Comparison of ENCODE assay signal across 8 cellular contexts in genomic region chr5:91384671-91385430, GRCh38.
A peak's percentile ranks its signal among the peaks of the same experiment; 100 is the strongest.
DNase-seq lines count a peak whose midpoint lies in the region; ATAC-seq and TF ChIP-seq lines count a peak whose summit lies in the region.

No MANE protein-coding gene starts in this region.

- ATAC-seq in GM21381 (IDR thresholded peaks at IDR 0.05; ENCODE audit: unreplicated experiment): peak; percentile 8

- peak; percentile 94 for DNase-seq in DMS53 treated with DMSO at 0.1 percent for 48 hours (lab: John Stamatoyannopoulos, UW; ENCODE audit: unreplicated experiment)
- peak; percentile 93 for DNase-seq in astrocyte of the spinal cord (ENCODE audit: low read depth, low spot score)
- peak; percentile 60 for DNase-seq in skeletal muscle cell (ENCODE audit: low read depth)
- DNase-seq in activated CD4-positive, CD25-positive, alpha-beta regulatory T cell treated with anti-CD3 and anti-CD28 coated beads, Interleukin-2, amount 50 U/mL, for 72 hours: no peak

- H2AFZ ChIP-seq in OCI-LY3 (ENCODE audit: low read depth, low read length): no peak overlapping the region

- peak overlapping the region; percentile 75 for H3K4me2 ChIP-seq in OCI-LY3 (ENCODE audit: low read length)

- H3K9ac ChIP-seq in OCI-LY3 (ENCODE audit: low read length) (peak overlapping the region; percentile 82), iPS-18a (ENCODE audit: low read length) (peak overlapping the region; percentile 100)

- TF ChIP-seq CTCF in OCI-LY3 (IDR thresholded peaks at IDR 0.05; ENCODE audit: low read depth, low read length) (peak; percentile 94), astrocyte of the spinal cord (IDR thresholded peaks at IDR 0.05; ENCODE audit: low read depth, low read length) (peak; percentile 86)

- H3K4me3 ChIP-seq in OCI-LY3 (ENCODE audit: low read length) (peak overlapping the region; percentile 96), astrocyte of the spinal cord (ENCODE audit: low read depth, low read length) (peak overlapping the region; percentile 81), iPS-18a (ENCODE audit: low read length) (peak overlapping the region; percentile 95), skeletal muscle cell (ENCODE audit: low read depth, low read length) (peak overlapping the region; percentile 90)

- H3K27me3 ChIP-seq in OCI-LY3 (ENCODE audit: low read depth, low read length): no peaks in the 10 kb centered on the region
- no peaks in the 10 kb centered on the region for H3K27me3 ChIP-seq in iPS-18a (ENCODE audit: control insufficient read depth, insufficient read depth, low read length)

- H3K4me1 ChIP-seq in OCI-LY3 (ENCODE audit: low read length) (peaks cover 5% of the 10 kb centered on the region), iPS-18a (ENCODE audit: control insufficient read depth, low read depth, low read length) (peaks cover 9% of the 10 kb centered on the region)

- H3K9me3 ChIP-seq in KOPT-K1 (ENCODE audit: insufficient read depth, low read length, poor library complexity, severe bottlenecking) (no peaks in the 10 kb centered on the region), OCI-LY3 (ENCODE audit: insufficient read depth, low read length) (no peaks in the 10 kb centered on the region), iPS-18a (ENCODE audit: control insufficient read depth, low read depth, low read length) (no peaks in the 10 kb centered on the region)

- H3K36me3 ChIP-seq in KOPT-K1 (ENCODE audit: insufficient read depth, low read length) (no peaks in the 10 kb centered on the region), OCI-LY3 (replicated peaks; ENCODE audit: low read depth, low read length) (peaks cover 2% of the 10 kb centered on the region), iPS-18a (ENCODE audit: control insufficient read depth, low read depth, low read length) (no peaks in the 10 kb centered on the region)

- H4K20me1 ChIP-seq in OCI-LY3 (ENCODE audit: insufficient read depth, low read length): no peaks in the 10 kb centered on the region

- peaks cover 27% of the 10 kb centered on the region for H3K79me2 ChIP-seq in OCI-LY3 (ENCODE audit: low read length)

- H3K27ac ChIP-seq in KOPT-K1 (ENCODE audit: low read depth, low read length, poor library complexity, severe bottlenecking): peak overlapping the region; percentile 99
- peak overlapping the region; percentile 97 for H3K27ac ChIP-seq in OCI-LY3 (ENCODE audit: low read length)
- peak overlapping the region; percentile 68 for H3K27ac ChIP-seq in iPS-18a (ENCODE audit: low read length)

- in situ Hi-C loops in astrocyte of the spinal cord (cut with HindIII; ENCODE audit: low sequenced_read_pairs): no loop called here
